Comparison of ENCODE assay signal across 12 cellular contexts in genomic region chr1:204130989-204131892, GRCh38. TPM values are rescaled to one million over a fixed set of nuclear protein-coding genes. Genes with fewer than 3 reads are reported as not detected.
DNase-seq lines count a peak whose midpoint lies in the region; ATAC-seq, FAIRE-seq and TF ChIP-seq lines count a peak whose summit lies in the region.
"Had no signal": no experiment of that assay in that cellular context is flagged by ENCODE, and none has a peak within 500 bp of the region (broad histone marks: within the 10 kb centered on the region; RNA-seq: fewer than 3 reads in every experiment).

No MANE protein-coding gene starts in this region.

- ATAC-seq in Right ventricle myocardium inferior: peak; percentile 27
- ATAC-seq: heart left ventricle had no signal

- peak overlapping the region in 1 of 2 donors; percentile 35 for H3K9ac ChIP-seq in kidney (ENCODE audit: low read length in 2 of 2)
- H3K9ac ChIP-seq: BLaER1 had no signal

- FAIRE-seq in kidney (lab: Jason Lieb, UNC): no peak

- DNase-seq in Right ventricle myocardium inferior (ENCODE audit: missing footprints): no peak
- no peak for DNase-seq in cardiac septum (ENCODE audit: low spot score)
- peak; percentile 87 for DNase-seq in astrocyte of the cerebellum (ENCODE audit: low read depth)
- no peak for DNase-seq in kidney
- DNase-seq in occipital lobe (lab: John Stamatoyannopoulos, UW): no peak
- DNase-seq in NCI-H1105 (lab: John Stamatoyannopoulos, UW): no peak
- no peak for DNase-seq in activated naive CD4-positive, alpha-beta T cell treated with anti-CD3 and anti-CD28 coated beads, Interleukin-2, amount 50 U/mL, for 16 hours
- DNase-seq: activated CD8-positive, alpha-beta memory T cell treated with anti-CD3 and anti-CD28 coated beads, Interleukin-2, amount 50 U/mL, for 4 hours; spleen had no signal

- H3K36me3 ChIP-seq in kidney (ENCODE audit: control insufficient read depth in 1 of 2, insufficient read depth in 2 of 2, low read length in 2 of 2) (peaks cover 12 to 29% of the 10 kb centered on the region in 2 donors), urinary bladder (ENCODE audit: insufficient read depth) (no peaks in the 10 kb centered on the region)

- whole genome bisulfite sequencing in urinary bladder: 42% methylated on average over 11 of the region's 11 CpGs

- H3K4me3 ChIP-seq in astrocyte of the cerebellum (ENCODE audit: low read depth, low read length) (no peak overlapping the region), kidney (ENCODE audit: low read length in 2 of 2) (peak overlapping the region in 1 of 2 donors; percentile 8), urinary bladder (ENCODE audit: low read depth, low read length) (no peak overlapping the region)
- H3K4me3 ChIP-seq: BLaER1, heart left ventricle, spleen had no signal

- intact Hi-C loops in Right ventricle myocardium inferior (cut with DNase I) (no loop called here), cardiac septum (cut with DNase I) (no loop called here), kidney (cut with DNase I) (loop anchor here (5.0 kb wide), 1 partner anchor 259 kb away; no protein-coding TSS in a partner anchor)

- H3K4me1 ChIP-seq in kidney (ENCODE audit: control insufficient read depth in 1 of 2, insufficient read depth in 1 of 2, low read depth in 1 of 2, low read length in 2 of 2): peaks cover 45 to 49% of the 10 kb centered on the region in 2 donors
- no peaks in the 10 kb centered on the region for H3K4me1 ChIP-seq in urinary bladder (ENCODE audit: insufficient read depth)

- peak; percentile 25 for TF ChIP-seq CTCF in astrocyte of the cerebellum (IDR thresholded peaks at IDR 0.05; ENCODE audit: low read depth, low read length, missing control alignments)
- no peak for TF ChIP-seq CTCF in kidney (IDR thresholded peaks at IDR 0.05; ENCODE audit: borderline replicate concordance, extremely low read depth, insufficient read depth)

- H3K9me3 ChIP-seq in kidney (ENCODE audit: control insufficient read depth in 1 of 2, low read length in 2 of 2): no peaks in the 10 kb centered on the region
- H3K9me3 ChIP-seq: BLaER1, heart left ventricle, spleen had no signal

- H3K27ac ChIP-seq in kidney (ENCODE audit: low read depth in 2 of 2, low read length in 2 of 2) (peak overlapping the region; percentile 94 to 96), urinary bladder (ENCODE audit: low read depth) (peak overlapping the region; percentile 14)
- H3K27ac ChIP-seq: BLaER1 had no signal

- in situ Hi-C loops in astrocyte of the cerebellum (cut with HindIII; ENCODE audit: low sequenced_read_pairs): no loop called here

RNA-seq across cellular contexts. Expression of gene ETNK2, which starts 20.6 kb away (rescaled TPM):
- total RNA-seq in Right ventricle myocardium inferior: 5.3 TPM
- 1.9 TPM for total RNA-seq in cardiac septum
- total RNA-seq in kidney: 33.3 TPM
- polyA plus RNA-seq in kidney (ENCODE audit: insufficient read depth, low read depth, low replicate concordance): 166 TPM
- total RNA-seq in urinary bladder: 7.7 TPM
- polyA plus RNA-seq in urinary bladder: 25.8 TPM
- total RNA-seq in occipital lobe: 28.1 TPM

RNA-seq across cellular contexts. Expression of gene REN, which starts 34.9 kb away (rescaled TPM):
- not detected for total RNA-seq in Right ventricle myocardium inferior
- total RNA-seq in cardiac septum: not detected
- 32.4 TPM for total RNA-seq in kidney
- polyA plus RNA-seq in kidney (ENCODE audit: insufficient read depth, low read depth, low replicate concordance): 1,159 TPM
- total RNA-seq in urinary bladder: 0.26 TPM
- polyA plus RNA-seq in urinary bladder: 0.41 TPM
- total RNA-seq in occipital lobe: not detected
- total RNA-seq: heart left ventricle had no signal
- polyA plus RNA-seq: heart left ventricle had no signal

RNA-seq across cellular contexts. Expression of gene SOX13, which starts 58.3 kb away (rescaled TPM):
- total RNA-seq in Right ventricle myocardium inferior: 12.1 TPM
- total RNA-seq in cardiac septum: 17.9 TPM
- 55.2 TPM for total RNA-seq in kidney
- polyA plus RNA-seq in kidney (ENCODE audit: insufficient read depth, low read depth, low replicate concordance): 23.9 TPM
- 12.8 TPM for total RNA-seq in urinary bladder
- 41.9 TPM for polyA plus RNA-seq in urinary bladder
- total RNA-seq in occipital lobe: 0.78 TPM

Comparison
In these comparisons a context has a peak if more than half of its experiments do, and no peak if none do; other contexts are left out.
1. RNA of gene REN, which starts 34.9 kb away (total RNA-seq): 32.4 TPM in kidney (single experiment); 0.26 TPM in urinary bladder (single experiment), not detected in Right ventricle myocardium inferior (single experiment), not detected in cardiac septum (single experiment) and not detected in occipital lobe (single experiment); every median in the first group is over 10 times any median in the second.